ENCODE assay signal across 1 cellular context in the genomic region with DNA sequence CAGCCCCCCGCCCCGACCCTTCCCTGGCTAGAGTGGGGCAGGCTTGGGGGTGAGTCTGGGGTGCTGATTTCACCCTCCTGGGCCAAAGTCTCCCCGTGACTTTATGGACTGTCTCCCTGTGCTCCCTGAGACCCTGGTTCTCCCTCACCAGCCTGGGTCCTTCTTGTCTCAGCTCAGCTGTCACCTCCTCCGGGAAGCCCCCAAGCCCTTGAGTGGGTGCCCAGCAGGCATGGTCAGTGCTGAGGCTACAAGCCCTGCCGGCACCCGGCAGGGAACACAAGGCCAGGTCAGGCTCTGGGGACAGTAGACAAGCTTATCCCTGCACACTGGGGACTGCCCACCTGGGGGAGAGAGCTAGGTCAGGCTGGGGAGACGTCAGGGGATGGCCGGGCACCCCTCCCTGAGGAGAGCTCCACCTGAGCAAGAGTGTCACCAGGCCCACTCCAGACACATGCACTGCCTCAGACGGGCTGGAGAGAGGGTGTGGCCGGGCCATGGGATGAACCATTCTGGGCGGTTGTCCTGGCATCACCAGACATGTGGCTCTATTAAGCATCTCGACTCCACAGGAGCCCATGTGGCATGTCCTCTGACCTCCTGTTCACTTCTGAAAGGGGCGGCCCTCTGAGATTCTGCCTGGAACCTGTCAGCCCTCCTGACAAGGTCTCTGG.
A peak's percentile ranks its signal among the peaks of the same experiment; 100 is the strongest.
TF ChIP-seq lines count a peak whose summit lies in the region.

No MANE protein-coding gene starts in this region.

TF ChIP-seq in K562, 482 proteins besides CTCF, POLR2A, EP300 and RAD21 (continued from another document and continues in another):
- TF ChIP-seq, protein P1, sequence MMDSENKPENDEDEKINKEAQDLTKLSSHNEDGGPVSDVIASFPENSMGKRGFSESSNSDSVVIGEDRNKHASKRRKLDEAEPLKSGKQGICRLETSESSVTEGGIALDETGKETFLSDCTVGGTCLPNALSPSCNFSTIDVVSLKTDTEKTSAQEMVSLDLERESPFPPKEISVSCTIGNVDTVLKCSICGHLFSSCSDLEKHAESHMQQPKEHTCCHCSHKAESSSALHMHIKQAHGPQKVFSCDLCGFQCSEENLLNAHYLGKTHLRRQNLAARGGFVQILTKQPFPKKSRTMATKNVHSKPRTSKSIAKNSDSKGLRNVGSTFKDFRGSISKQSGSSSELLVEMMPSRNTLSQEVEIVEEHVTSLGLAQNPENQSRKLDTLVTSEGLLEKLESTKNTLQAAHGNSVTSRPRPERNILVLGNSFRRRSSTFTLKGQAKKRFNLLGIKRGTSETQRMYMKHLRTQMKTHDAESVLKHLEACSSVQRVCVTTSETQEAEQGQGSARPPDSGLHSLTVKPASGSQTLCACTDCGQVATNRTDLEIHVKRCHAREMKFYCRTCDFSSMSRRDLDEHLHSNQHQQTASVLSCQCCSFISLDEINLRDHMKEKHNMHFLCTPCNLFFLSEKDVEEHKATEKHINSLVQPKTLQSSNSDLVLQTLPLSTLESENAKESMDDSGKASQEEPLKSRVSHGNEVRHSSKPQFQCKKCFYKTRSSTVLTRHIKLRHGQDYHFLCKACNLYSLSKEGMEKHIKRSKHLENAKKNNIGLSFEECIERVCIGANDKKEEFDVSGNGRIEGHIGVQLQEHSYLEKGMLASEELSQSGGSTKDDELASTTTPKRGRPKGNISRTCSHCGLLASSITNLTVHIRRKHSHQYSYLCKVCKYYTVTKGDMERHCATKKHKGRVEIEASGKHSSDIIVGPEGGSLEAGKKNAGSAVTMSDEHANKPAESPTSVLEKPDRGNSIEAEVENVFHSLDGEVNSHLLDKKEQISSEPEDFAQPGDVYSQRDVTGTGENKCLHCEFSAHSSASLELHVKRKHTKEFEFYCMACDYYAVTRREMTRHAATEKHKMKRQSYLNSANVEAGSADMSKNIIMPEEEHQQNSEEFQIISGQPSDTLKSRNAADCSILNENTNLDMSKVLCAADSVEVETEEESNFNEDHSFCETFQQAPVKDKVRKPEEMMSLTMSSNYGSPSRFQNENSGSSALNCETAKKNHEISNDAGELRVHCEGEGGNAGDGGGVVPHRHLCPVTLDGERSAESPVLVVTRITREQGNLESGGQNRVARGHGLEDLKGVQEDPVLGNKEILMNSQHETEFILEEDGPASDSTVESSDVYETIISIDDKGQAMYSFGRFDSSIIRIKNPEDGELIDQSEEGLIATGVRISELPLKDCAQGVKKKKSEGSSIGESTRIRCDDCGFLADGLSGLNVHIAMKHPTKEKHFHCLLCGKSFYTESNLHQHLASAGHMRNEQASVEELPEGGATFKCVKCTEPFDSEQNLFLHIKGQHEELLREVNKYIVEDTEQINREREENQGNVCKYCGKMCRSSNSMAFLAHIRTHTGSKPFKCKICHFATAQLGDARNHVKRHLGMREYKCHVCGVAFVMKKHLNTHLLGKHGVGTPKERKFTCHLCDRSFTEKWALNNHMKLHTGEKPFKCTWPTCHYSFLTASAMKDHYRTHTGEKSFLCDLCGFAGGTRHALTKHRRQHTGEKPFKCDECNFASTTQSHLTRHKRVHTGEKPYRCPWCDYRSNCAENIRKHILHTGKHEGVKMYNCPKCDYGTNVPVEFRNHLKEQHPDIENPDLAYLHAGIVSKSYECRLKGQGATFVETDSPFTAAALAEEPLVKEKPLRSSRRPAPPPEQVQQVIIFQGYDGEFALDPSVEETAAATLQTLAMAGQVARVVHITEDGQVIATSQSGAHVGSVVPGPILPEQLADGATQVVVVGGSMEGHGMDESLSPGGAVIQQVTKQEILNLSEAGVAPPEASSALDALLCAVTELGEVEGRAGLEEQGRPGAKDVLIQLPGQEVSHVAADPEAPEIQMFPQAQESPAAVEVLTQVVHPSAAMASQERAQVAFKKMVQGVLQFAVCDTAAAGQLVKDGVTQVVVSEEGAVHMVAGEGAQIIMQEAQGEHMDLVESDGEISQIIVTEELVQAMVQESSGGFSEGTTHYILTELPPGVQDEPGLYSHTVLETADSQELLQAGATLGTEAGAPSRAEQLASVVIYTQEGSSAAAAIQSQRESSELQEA (IDR thresholded peaks at IDR 0.05; ENCODE audit: low read depth): no peak
- TF ChIP-seq MCM7 (IDR thresholded peaks at IDR 0.05) (no peak), NCOA1 (IDR thresholded peaks at IDR 0.05; ENCODE audit: low read depth) (no peak), ARID2 (IDR thresholded peaks at IDR 0.05) (no peak), ZNF354B (CRISPR knock-in tag; IDR thresholded peaks at IDR 0.05) (no peak), L3MBTL2 (IDR thresholded peaks at IDR 0.05) (no peak), TAL1 (IDR thresholded peaks at IDR 0.05) (no peak), MEF2D (tag; conservative IDR thresholded peaks at IDR 0.05; ENCODE audit: low read depth) (no peak), HDAC1 (IDR thresholded peaks at IDR 0.05) (no peak), MCM5 (IDR thresholded peaks at IDR 0.05; ENCODE audit: low read depth) (no peak), KLF1 (tag; IDR thresholded peaks at IDR 0.05) (no peak), CTBP1 (IDR thresholded peaks at IDR 0.05; ENCODE audit: borderline replicate concordance) (0 out of 2 replicates have a peak, but pooled peaks have one; percentile 12), E2F3 (CRISPR knock-in tag; IDR thresholded peaks at IDR 0.05) (no peak), KLF6 (CRISPR knock-in tag; IDR thresholded peaks at IDR 0.05; ENCODE audit: borderline replicate concordance) (no peak), POLR2AphosphoS5 (IDR thresholded peaks at IDR 0.05; ENCODE audit: control insufficient read depth, insufficient read depth, low read depth, low read length) (no peak), RBM15 (IDR thresholded peaks at IDR 0.05; ENCODE audit: insufficient read depth, low read length) (no peak), SMAD3 (CRISPR knock-in tag; conservative IDR thresholded peaks at IDR 0.05) (no peak), JUND (IDR thresholded peaks at IDR 0.05; ENCODE audit: borderline replicate concordance, low read depth, low read length) (no peak), JUND (tag; IDR thresholded peaks at IDR 0.05; ENCODE audit: borderline replicate concordance, low read depth, low read length) (no peak), NR2F6 (CRISPR knock-in tag; IDR thresholded peaks at IDR 0.05) (no peak), CREBBP (IDR thresholded peaks at IDR 0.05; ENCODE audit: low read depth, low read length) (no peak), POLR2AphosphoS2 (IDR thresholded peaks at IDR 0.05; ENCODE audit: low read length) (no peak), ZFPM2 (CRISPR knock-in tag; IDR thresholded peaks at IDR 0.05) (no peak), KLF13 (tag; IDR thresholded peaks at IDR 0.05; ENCODE audit: borderline replicate concordance, low read depth) (0 out of 2 replicates have a peak, but pooled peaks have one; percentile 13), ZNF3 (CRISPR knock-in tag; IDR thresholded peaks at IDR 0.05) (no peak), EWSR1 (IDR thresholded peaks at IDR 0.05; ENCODE audit: borderline replicate concordance, low read depth, partially characterized antibody) (no peak), CSDE1 (IDR thresholded peaks at IDR 0.05) (no peak), HNRNPL (IDR thresholded peaks at IDR 0.05; ENCODE audit: low read depth, low read length) (no peak)
- TF ChIP-seq, protein P2, sequence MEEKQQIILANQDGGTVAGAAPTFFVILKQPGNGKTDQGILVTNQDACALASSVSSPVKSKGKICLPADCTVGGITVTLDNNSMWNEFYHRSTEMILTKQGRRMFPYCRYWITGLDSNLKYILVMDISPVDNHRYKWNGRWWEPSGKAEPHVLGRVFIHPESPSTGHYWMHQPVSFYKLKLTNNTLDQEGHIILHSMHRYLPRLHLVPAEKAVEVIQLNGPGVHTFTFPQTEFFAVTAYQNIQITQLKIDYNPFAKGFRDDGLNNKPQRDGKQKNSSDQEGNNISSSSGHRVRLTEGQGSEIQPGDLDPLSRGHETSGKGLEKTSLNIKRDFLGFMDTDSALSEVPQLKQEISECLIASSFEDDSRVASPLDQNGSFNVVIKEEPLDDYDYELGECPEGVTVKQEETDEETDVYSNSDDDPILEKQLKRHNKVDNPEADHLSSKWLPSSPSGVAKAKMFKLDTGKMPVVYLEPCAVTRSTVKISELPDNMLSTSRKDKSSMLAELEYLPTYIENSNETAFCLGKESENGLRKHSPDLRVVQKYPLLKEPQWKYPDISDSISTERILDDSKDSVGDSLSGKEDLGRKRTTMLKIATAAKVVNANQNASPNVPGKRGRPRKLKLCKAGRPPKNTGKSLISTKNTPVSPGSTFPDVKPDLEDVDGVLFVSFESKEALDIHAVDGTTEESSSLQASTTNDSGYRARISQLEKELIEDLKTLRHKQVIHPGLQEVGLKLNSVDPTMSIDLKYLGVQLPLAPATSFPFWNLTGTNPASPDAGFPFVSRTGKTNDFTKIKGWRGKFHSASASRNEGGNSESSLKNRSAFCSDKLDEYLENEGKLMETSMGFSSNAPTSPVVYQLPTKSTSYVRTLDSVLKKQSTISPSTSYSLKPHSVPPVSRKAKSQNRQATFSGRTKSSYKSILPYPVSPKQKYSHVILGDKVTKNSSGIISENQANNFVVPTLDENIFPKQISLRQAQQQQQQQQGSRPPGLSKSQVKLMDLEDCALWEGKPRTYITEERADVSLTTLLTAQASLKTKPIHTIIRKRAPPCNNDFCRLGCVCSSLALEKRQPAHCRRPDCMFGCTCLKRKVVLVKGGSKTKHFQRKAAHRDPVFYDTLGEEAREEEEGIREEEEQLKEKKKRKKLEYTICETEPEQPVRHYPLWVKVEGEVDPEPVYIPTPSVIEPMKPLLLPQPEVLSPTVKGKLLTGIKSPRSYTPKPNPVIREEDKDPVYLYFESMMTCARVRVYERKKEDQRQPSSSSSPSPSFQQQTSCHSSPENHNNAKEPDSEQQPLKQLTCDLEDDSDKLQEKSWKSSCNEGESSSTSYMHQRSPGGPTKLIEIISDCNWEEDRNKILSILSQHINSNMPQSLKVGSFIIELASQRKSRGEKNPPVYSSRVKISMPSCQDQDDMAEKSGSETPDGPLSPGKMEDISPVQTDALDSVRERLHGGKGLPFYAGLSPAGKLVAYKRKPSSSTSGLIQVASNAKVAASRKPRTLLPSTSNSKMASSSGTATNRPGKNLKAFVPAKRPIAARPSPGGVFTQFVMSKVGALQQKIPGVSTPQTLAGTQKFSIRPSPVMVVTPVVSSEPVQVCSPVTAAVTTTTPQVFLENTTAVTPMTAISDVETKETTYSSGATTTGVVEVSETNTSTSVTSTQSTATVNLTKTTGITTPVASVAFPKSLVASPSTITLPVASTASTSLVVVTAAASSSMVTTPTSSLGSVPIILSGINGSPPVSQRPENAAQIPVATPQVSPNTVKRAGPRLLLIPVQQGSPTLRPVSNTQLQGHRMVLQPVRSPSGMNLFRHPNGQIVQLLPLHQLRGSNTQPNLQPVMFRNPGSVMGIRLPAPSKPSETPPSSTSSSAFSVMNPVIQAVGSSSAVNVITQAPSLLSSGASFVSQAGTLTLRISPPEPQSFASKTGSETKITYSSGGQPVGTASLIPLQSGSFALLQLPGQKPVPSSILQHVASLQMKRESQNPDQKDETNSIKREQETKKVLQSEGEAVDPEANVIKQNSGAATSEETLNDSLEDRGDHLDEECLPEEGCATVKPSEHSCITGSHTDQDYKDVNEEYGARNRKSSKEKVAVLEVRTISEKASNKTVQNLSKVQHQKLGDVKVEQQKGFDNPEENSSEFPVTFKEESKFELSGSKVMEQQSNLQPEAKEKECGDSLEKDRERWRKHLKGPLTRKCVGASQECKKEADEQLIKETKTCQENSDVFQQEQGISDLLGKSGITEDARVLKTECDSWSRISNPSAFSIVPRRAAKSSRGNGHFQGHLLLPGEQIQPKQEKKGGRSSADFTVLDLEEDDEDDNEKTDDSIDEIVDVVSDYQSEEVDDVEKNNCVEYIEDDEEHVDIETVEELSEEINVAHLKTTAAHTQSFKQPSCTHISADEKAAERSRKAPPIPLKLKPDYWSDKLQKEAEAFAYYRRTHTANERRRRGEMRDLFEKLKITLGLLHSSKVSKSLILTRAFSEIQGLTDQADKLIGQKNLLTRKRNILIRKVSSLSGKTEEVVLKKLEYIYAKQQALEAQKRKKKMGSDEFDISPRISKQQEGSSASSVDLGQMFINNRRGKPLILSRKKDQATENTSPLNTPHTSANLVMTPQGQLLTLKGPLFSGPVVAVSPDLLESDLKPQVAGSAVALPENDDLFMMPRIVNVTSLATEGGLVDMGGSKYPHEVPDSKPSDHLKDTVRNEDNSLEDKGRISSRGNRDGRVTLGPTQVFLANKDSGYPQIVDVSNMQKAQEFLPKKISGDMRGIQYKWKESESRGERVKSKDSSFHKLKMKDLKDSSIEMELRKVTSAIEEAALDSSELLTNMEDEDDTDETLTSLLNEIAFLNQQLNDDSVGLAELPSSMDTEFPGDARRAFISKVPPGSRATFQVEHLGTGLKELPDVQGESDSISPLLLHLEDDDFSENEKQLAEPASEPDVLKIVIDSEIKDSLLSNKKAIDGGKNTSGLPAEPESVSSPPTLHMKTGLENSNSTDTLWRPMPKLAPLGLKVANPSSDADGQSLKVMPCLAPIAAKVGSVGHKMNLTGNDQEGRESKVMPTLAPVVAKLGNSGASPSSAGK (IDR thresholded peaks at IDR 0.05): no peak
- TF ChIP-seq, protein P3, sequence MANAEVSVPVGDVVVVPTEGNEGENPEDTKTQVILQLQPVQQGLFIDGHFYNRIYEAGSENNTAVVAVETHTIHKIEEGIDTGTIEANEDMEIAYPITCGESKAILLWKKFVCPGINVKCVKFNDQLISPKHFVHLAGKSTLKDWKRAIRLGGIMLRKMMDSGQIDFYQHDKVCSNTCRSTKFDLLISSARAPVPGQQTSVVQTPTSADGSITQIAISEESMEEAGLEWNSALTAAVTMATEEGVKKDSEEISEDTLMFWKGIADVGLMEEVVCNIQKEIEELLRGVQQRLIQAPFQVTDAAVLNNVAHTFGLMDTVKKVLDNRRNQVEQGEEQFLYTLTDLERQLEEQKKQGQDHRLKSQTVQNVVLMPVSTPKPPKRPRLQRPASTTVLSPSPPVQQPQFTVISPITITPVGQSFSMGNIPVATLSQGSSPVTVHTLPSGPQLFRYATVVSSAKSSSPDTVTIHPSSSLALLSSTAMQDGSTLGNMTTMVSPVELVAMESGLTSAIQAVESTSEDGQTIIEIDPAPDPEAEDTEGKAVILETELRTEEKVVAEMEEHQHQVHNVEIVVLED (CRISPR knock-in tag; IDR thresholded peaks at IDR 0.05): no peak
- TF ChIP-seq, protein P4, sequence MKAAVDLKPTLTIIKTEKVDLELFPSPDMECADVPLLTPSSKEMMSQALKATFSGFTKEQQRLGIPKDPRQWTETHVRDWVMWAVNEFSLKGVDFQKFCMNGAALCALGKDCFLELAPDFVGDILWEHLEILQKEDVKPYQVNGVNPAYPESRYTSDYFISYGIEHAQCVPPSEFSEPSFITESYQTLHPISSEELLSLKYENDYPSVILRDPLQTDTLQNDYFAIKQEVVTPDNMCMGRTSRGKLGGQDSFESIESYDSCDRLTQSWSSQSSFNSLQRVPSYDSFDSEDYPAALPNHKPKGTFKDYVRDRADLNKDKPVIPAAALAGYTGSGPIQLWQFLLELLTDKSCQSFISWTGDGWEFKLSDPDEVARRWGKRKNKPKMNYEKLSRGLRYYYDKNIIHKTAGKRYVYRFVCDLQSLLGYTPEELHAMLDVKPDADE (conservative IDR thresholded peaks at IDR 0.05; ENCODE audit: control insufficient read depth, low read depth, low read length): no peak
- TF ChIP-seq, protein P5, sequence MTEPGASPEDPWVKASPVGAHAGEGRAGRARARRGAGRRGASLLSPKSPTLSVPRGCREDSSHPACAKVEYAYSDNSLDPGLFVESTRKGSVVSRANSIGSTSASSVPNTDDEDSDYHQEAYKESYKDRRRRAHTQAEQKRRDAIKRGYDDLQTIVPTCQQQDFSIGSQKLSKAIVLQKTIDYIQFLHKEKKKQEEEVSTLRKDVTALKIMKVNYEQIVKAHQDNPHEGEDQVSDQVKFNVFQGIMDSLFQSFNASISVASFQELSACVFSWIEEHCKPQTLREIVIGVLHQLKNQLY (CRISPR knock-in tag; conservative IDR thresholded peaks at IDR 0.05): no peak
